Comparison of ENCODE assay signal across 29 cellular contexts in the genomic region with DNA sequence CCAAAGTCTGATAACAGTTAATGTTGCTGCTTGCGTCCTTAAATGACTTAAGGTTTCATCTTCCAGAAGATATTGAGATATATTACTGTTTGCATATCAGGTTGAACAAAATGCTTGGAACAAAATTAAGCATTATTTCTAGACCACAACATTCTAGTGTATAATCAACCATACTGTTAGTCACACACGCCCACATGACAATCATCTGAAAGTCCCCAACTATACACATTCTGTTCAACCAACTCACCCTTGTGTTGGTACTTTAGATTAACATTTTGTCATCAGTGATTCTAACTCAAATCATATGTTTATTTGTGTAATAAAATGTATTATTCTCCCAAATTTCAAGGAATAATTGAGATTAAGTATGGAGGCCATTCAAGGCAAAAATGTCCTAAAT. TPM values are rescaled to one million over a fixed set of nuclear protein-coding genes. Genes with fewer than 3 reads are reported as not detected.
DNase-seq lines count a peak whose midpoint lies in the region; ATAC-seq, FAIRE-seq and TF ChIP-seq lines count a peak whose summit lies in the region.
"Had no signal": no experiment of that assay in that cellular context is flagged by ENCODE, and none has a peak within 500 bp of the region (broad histone marks: within the 10 kb centered on the region; RNA-seq: fewer than 3 reads in every experiment).

No MANE protein-coding gene starts in this region.

- H2BK120ac ChIP-seq in IMR-90 (ENCODE audit: low read depth, low read length) = no peak overlapping the region

- H3K4ac ChIP-seq in IMR-90 (ENCODE audit: low read depth, low read length) = no peak overlapping the region

- no peaks in the 10 kb centered on the region for H3K27me3 Mint-ChIP-seq in mesothelial cell of epicardium (ENCODE audit: low read depth)
- H3K27me3 Mint-ChIP-seq: CD4-positive, alpha-beta T cell; IgD-negative memory B cell; naive thymus-derived CD8-positive, alpha-beta T cell; stimulated activated memory B cell treated with anti-CD40 and anti-IgM and Interleukin-4, amounts not matched to agents 10 μg/mL and 1 μg/mL and 100 μg/mL, for 72 hours; type B pancreatic cell had no signal

- H3K9me1 ChIP-seq in IMR-90 (ENCODE audit: insufficient read depth, low read length) = peaks cover 12% of the 10 kb centered on the region; the same call in 1 of the 2 replicates

- H3K4me3 ChIP-seq in ACC112 (ENCODE audit: low read depth, low read length) (no peak overlapping the region), IMR-90 (ENCODE audit: insufficient read depth, low read depth, low read length) (no peak overlapping the region), brain microvascular endothelial cell (ENCODE audit: low read depth, low read length) (no peak overlapping the region), heart left ventricle (no peak overlapping the region)
- H3K4me3 ChIP-seq: coronary artery, lower lobe of right lung, Peyer's patch, psoas muscle had no signal

- no peak overlapping the region for H3K56ac ChIP-seq in IMR-90 (ENCODE audit: extremely low read depth, insufficient read depth, low read length)

- H3K4me1 Mint-ChIP-seq in mesothelial cell of epicardium = peaks cover 48% of the 10 kb centered on the region
- H3K4me1 Mint-ChIP-seq: IgD-negative memory B cell; naive thymus-derived CD8-positive, alpha-beta T cell; stimulated activated memory B cell treated with anti-CD40 and anti-IgM and Interleukin-4, amounts not matched to agents 10 μg/mL and 1 μg/mL and 100 μg/mL, for 72 hours had no signal

- no peak overlapping the region for H3K14ac ChIP-seq in IMR-90 (replicated peaks; ENCODE audit: low read depth, low read length)

- no CpG with 5 or more reads among the region's 2 CpGs for WGBS in IMR-90 (ENCODE audit: extremely low coverage in 2 of 2, insufficient read length in 1 of 2), 2 experiments
- WGBS in heart left ventricle, 4 donors = 95 to 97% (median 96%) methylated on average over 2 of the region's 2 CpGs

- no peak for TF ChIP-seq RAD21 in IMR-90 (IDR thresholded peaks at IDR 0.05; ENCODE audit: low read length)

- no peak overlapping the region for H2AK5ac ChIP-seq in IMR-90 (ENCODE audit: low read depth, low read length)

- no peak overlapping the region for H4K5ac ChIP-seq in IMR-90 (ENCODE audit: low read depth, low read length)

- POLR2A ChIA-PET in IMR-90 (lab: Charles Lee; ENCODE audit: unreplicated experiment) = no interaction called here

- H3K18ac ChIP-seq in IMR-90 (ENCODE audit: low read depth, low read length) = 0 out of 2 replicates have a peak overlapping the region, but pooled peaks have one; percentile 16

- H2BK20ac ChIP-seq in IMR-90 (ENCODE audit: low read depth, low read length) = no peak overlapping the region

- no peak overlapping the region for H2AFZ ChIP-seq in ACC112 (ENCODE audit: low read length, unreplicated experiment)
- H2AFZ ChIP-seq in IMR-90 (replicated peaks; ENCODE audit: low read length, poor library complexity) = no peak overlapping the region

- peak; percentile 60 for DNase-seq in IMR-90
- peak; percentile 13 for DNase-seq in brain microvascular endothelial cell
- DNase-seq in mesothelial cell of epicardium (ENCODE audit: low spot score in 2 of 2, unreplicated experiment in 2 of 2) = no peak
- no peak for DNase-seq in urothelium cell line (ENCODE audit: low spot score)
- no peak for DNase-seq in activated CD4-positive, alpha-beta T cell treated with anti-CD3 and anti-CD28 coated beads, Interleukin-2, amount 50 U/mL, for 1 hour
- no peak for DNase-seq in heart left ventricle
- DNase-seq: activated CD4-positive, alpha-beta T cell treated with anti-CD3 and anti-CD28 coated beads for 48 hours; amygdala; CD4-positive, alpha-beta T cell; DMS 273 treated with DMSO at 0.1 percent for 48 hours; effector CD8-positive, alpha-beta T cell; foreskin keratinocyte; kidney glomerular epithelial cell; lower lobe of right lung; naive thymus-derived CD8-positive, alpha-beta T cell; NCI-H82; Peyer's patch; psoas muscle; T1000 had no signal

- no peak for ATAC-seq in IMR-90 (ENCODE audit: low read depth)
- ATAC-seq in GM19397 (IDR thresholded peaks at IDR 0.05; ENCODE audit: unreplicated experiment) = no peak
- no peak for ATAC-seq in heart left ventricle
- ATAC-seq: activated naive CD4-positive, alpha-beta T cell treated with anti-CD3 and anti-CD28 coated beads, Interleukin-2, amount 50 U/mL, for 72 hours; foreskin keratinocyte; lower lobe of right lung; naive thymus-derived CD8-positive, alpha-beta T cell; psoas muscle; stimulated activated memory B cell treated with anti-CD40 and anti-IgM and Interleukin-4, amounts not matched to agents 10 μg/mL and 1 μg/mL and 100 μg/mL, for 72 hours had no signal

- dilution Hi-C loops in IMR-90 (cut with HindIII; ENCODE audit: low sequenced_read_pairs, unreplicated experiment) = no loop called here

- TF ChIP-seq POLR2A in IMR-90 (IDR thresholded peaks at IDR 0.05; ENCODE audit: low read depth, low read length) (no peak), heart left ventricle (IDR thresholded peaks at IDR 0.05) (no peak)

- intact Hi-C loops in IMR-90 (cut with micrococcal nuclease) = no loop called here
- intact Hi-C loops in heart left ventricle (cut with DNase I) = loop anchor here in 1 of 10 donors (5.0 kb wide), 1 partner anchor 40 kb away; no protein-coding TSS in a partner anchor

- no peaks in the 10 kb centered on the region for H3K36me3 ChIP-seq in ACC112 (ENCODE audit: insufficient read depth, low read length)
- peaks cover 12% of the 10 kb centered on the region for H3K36me3 ChIP-seq in IMR-90 (ENCODE audit: control insufficient read depth, insufficient read depth, low read length)
- no peaks in the 10 kb centered on the region for H3K36me3 ChIP-seq in brain microvascular endothelial cell (replicated peaks)
- peaks cover 0 to 11% (median 0%) of the 10 kb centered on the region in 9 donors for H3K36me3 ChIP-seq in heart left ventricle
- H3K36me3 ChIP-seq: lower lobe of right lung, Peyer's patch had no signal

- no peaks in the 10 kb centered on the region for H3K36me3 Mint-ChIP-seq in mesothelial cell of epicardium
- H3K36me3 Mint-ChIP-seq: activated naive CD4-positive, alpha-beta T cell treated with anti-CD3 and anti-CD28 coated beads, Interleukin-2, amount 50 U/mL, for 72 hours; IgD-negative memory B cell; naive thymus-derived CD8-positive, alpha-beta T cell; stimulated activated memory B cell treated with anti-CD40 and anti-IgM and Interleukin-4, amounts not matched to agents 10 μg/mL and 1 μg/mL and 100 μg/mL, for 72 hours had no signal

- no peak overlapping the region for H2BK15ac ChIP-seq in IMR-90 (ENCODE audit: low read depth, low read length)

- H3K4me1 ChIP-seq in ACC112 (ENCODE audit: control insufficient read depth, insufficient read depth, low read length, unreplicated experiment) (peaks cover 47% of the 10 kb centered on the region), IMR-90 (ENCODE audit: control insufficient read depth, insufficient read depth, low read length) (peaks cover 13% of the 10 kb centered on the region), heart left ventricle (peaks cover 0 to 15% (median 1%) of the 10 kb centered on the region in 12 donors)
- H3K4me1 ChIP-seq: psoas muscle had no signal

- no peak overlapping the region for H4K8ac ChIP-seq in IMR-90 (ENCODE audit: low read depth in 2 of 2, low read length in 2 of 2)

- H3K27ac Mint-ChIP-seq in mesothelial cell of epicardium = peak overlapping the region; percentile 38
- H3K27ac Mint-ChIP-seq: activated naive CD4-positive, alpha-beta T cell treated with anti-CD3 and anti-CD28 coated beads, Interleukin-2, amount 50 U/mL, for 72 hours; CD4-positive, alpha-beta T cell; IgD-negative memory B cell; naive thymus-derived CD8-positive, alpha-beta T cell; stimulated activated memory B cell treated with anti-CD40 and anti-IgM and Interleukin-4, amounts not matched to agents 10 μg/mL and 1 μg/mL and 100 μg/mL, for 72 hours; type B pancreatic cell had no signal

- H3K27me3 ChIP-seq in ACC112 (ENCODE audit: insufficient read depth, low read length) = no peaks in the 10 kb centered on the region
- no peaks in the 10 kb centered on the region for H3K27me3 ChIP-seq in IMR-90 (ENCODE audit: control insufficient read depth, insufficient read depth, low read length)
- H3K27me3 ChIP-seq in brain microvascular endothelial cell (replicated peaks) = no peaks in the 10 kb centered on the region
- no peaks in the 10 kb centered on the region for H3K27me3 ChIP-seq in heart left ventricle
- H3K27me3 ChIP-seq: foreskin keratinocyte, Peyer's patch had no signal

- no peak overlapping the region for H3K4me2 ChIP-seq in IMR-90 (ENCODE audit: low read depth, low read length)

- no peak overlapping the region for H4K91ac ChIP-seq in IMR-90 (ENCODE audit: insufficient read depth, low read depth, low read length)

- peaks cover 15% of the 10 kb centered on the region for H3K79me2 ChIP-seq in ACC112 (ENCODE audit: control insufficient read depth, insufficient read depth, low read length, unreplicated experiment)

- no peaks in the 10 kb centered on the region for H4K20me1 ChIP-seq in IMR-90 (ENCODE audit: insufficient read depth, low read length)

- no TSS peak for BruUV-seq in IMR-90 (replicated peaks; lab: Mats Ljungman, UMichigan)

- H2AK9ac ChIP-seq in IMR-90 (replicated peaks; ENCODE audit: low read depth, low read length, poor library complexity) = no peak overlapping the region

- CTCF ChIA-PET in IMR-90 (lab: Yijun Ruan, JAX) = no interaction called here

- no peak overlapping the region for H3K23ac ChIP-seq in IMR-90 (ENCODE audit: low read depth, low read length)

- H3K9ac ChIP-seq in IMR-90 (ENCODE audit: low read depth, low read length) = no peak overlapping the region

- TF ChIP-seq CTCF in IMR-90 (conservative IDR thresholded peaks at IDR 0.05; ENCODE audit: low read depth, low read length) = no peak
- no peak for TF ChIP-seq CTCF in brain microvascular endothelial cell (IDR thresholded peaks at IDR 0.05; ENCODE audit: low read depth, low read length, missing control alignments)
- TF ChIP-seq CTCF in mesothelial cell of epicardium (IDR thresholded peaks at IDR 0.05; ENCODE audit: unreplicated experiment) = no peak
- TF ChIP-seq CTCF in heart left ventricle (IDR thresholded peaks at IDR 0.05) = no peak

- FAIRE-seq in urothelium cell line (lab: Jason Lieb, UNC) = no peak

- in situ Hi-C loops in IMR-90 (cut with MboI; ENCODE audit: low sequenced_read_pairs) = no loop called here
- in situ Hi-C loops in brain microvascular endothelial cell (cut with HindIII; ENCODE audit: low pct_ligation_motif_present, low sequenced_read_pairs) = no loop called here

- H3K9me3 ChIP-seq in IMR-90 (ENCODE audit: control insufficient read depth, insufficient read depth, low read length) (no peaks in the 10 kb centered on the region), heart left ventricle (no peaks in the 10 kb centered on the region)
- H3K9me3 ChIP-seq: lower lobe of right lung, Peyer's patch, psoas muscle had no signal

- peak overlapping the region; percentile 31 for H3K27ac ChIP-seq in ACC112 (ENCODE audit: low read depth, low read length)
- no peak overlapping the region for H3K27ac ChIP-seq in IMR-90 (ENCODE audit: insufficient read depth, low read length)
- H3K27ac ChIP-seq in brain microvascular endothelial cell = no peak overlapping the region
- H3K27ac ChIP-seq in heart left ventricle = no peak overlapping the region
- H3K27ac ChIP-seq: coronary artery, epithelial cell of prostate, foreskin keratinocyte, lower lobe of right lung, Peyer's patch, psoas muscle had no signal

- no peaks in the 10 kb centered on the region for H3K9me3 Mint-ChIP-seq in mesothelial cell of epicardium
- H3K9me3 Mint-ChIP-seq: stimulated activated memory B cell treated with anti-CD40 and anti-IgM and Interleukin-4, amounts not matched to agents 10 μg/mL and 1 μg/mL and 100 μg/mL, for 72 hours had no signal

- peaks cover 4 to 21% of the 10 kb centered on the region in 2 experiments; a peak in 3 of 4 replicates for H3K79me1 ChIP-seq in IMR-90 (ENCODE audit: low read depth in 1 of 2, low read length in 2 of 2)

- peak overlapping the region; percentile 25 for H2BK5ac ChIP-seq in IMR-90 (ENCODE audit: low read depth, low read length, poor library complexity, severe bottlenecking)

- no peak overlapping the region for H3K4me3 Mint-ChIP-seq in mesothelial cell of epicardium
- H3K4me3 Mint-ChIP-seq: CD4-positive, alpha-beta T cell; IgD-negative memory B cell; naive thymus-derived CD8-positive, alpha-beta T cell; stimulated activated memory B cell treated with anti-CD40 and anti-IgM and Interleukin-4, amounts not matched to agents 10 μg/mL and 1 μg/mL and 100 μg/mL, for 72 hours; type B pancreatic cell had no signal

RNA-seq across cellular contexts. Expression of a gene that starts 47.3 kb away (rescaled TPM):
- total RNA-seq in IMR-90 (2012; rRNA removed) (6.1 and 7.2 TPM in 2 replicates), mesothelial cell of epicardium (31.2 to 33.9 TPM (median 32.7 TPM) in 3 replicates), heart left ventricle (1 to 10 TPM; 1.7 to 5.7 (median 3.0) TPM)
- polyA plus RNA-seq in IMR-90 (2012; rRNA removed) (8.7 and 10.6 TPM in 2 replicates), heart left ventricle (1 to 10 TPM; 1.4 to 2.9 TPM)
- polyA plus RNA-seq in IMR-90 (2012; cell fraction: cytosol; rRNA removed) = 8.5 and 11.1 TPM in 2 replicates
- 9.1 and 21.8 TPM in 2 replicates for polyA plus RNA-seq in IMR-90 (2012; cell fraction: nucleus; rRNA removed; ENCODE audit: low replicate concordance)
- total RNA-seq: activated CD8-positive, alpha-beta memory T cell treated with anti-CD3 and anti-CD28 coated beads for 36 hours; activated naive CD4-positive, alpha-beta T cell treated with anti-CD3 and anti-CD28 coated beads, Interleukin-2, amount 50 U/mL, for 72 hours; CD4-positive, alpha-beta T cell; G401; naive thymus-derived CD8-positive, alpha-beta T cell had no signal
- polyA plus RNA-seq: IgD-negative memory B cell; naive thymus-derived CD8-positive, alpha-beta T cell had no signal

Comparison
In these comparisons a context has a peak if more than half of its experiments do, and no peak if none do; other contexts are left out.
1. DNase-seq: peak in IMR-90 (single experiment) and brain microvascular endothelial cell (single experiment); none in mesothelial cell of epicardium (0 of 2), urothelium cell line (single experiment), activated CD4-positive, alpha-beta T cell treated with anti-CD3 and anti-CD28 coated beads, Interleukin-2, amount 50 U/mL, for 1 hour (single experiment) and heart left ventricle (0 of 5).